ENCODE assay signal across 8 cellular contexts in genomic region chr17:42459983-42460300, GRCh38. TPM values are rescaled to one million over a fixed set of nuclear protein-coding genes. Genes with fewer than 3 reads are reported as not detected.
A peak's percentile ranks its signal among the peaks of the same experiment; 100 is the strongest.
DNase-seq lines count a peak whose midpoint lies in the region; TF ChIP-seq lines count a peak whose summit lies in the region.

No MANE protein-coding gene starts in this region.

- H3K9me3 ChIP-seq in WERI-Rb-1 (ENCODE audit: severe bottlenecking) (no peaks in the 10 kb centered on the region), fibroblast of lung (ENCODE audit: control insufficient read depth, insufficient read depth, low read depth, low read length) (no peaks in the 10 kb centered on the region), neutrophil (no peaks in the 10 kb centered on the region)

- H3K27me3 Mint-ChIP-seq in Calu3 (ENCODE audit: unreplicated experiment): no peaks in the 10 kb centered on the region

- H3K27ac Mint-ChIP-seq in Calu3 (ENCODE audit: unreplicated experiment): peak overlapping the region; percentile 85

- H3K4me2 ChIP-seq in fibroblast of lung (ENCODE audit: extremely low read depth, insufficient read depth, low read length): peak overlapping the region; percentile 49

- peak overlapping the region; percentile 97 for H3K4me3 Mint-ChIP-seq in Calu3 (ENCODE audit: low read depth, unreplicated experiment)

- no peak overlapping the region for H3K9ac ChIP-seq in fibroblast of lung (ENCODE audit: insufficient read depth, low read length)

- peak overlapping the region; percentile 80 for H3K27ac ChIP-seq in WERI-Rb-1
- no peak overlapping the region for H3K27ac ChIP-seq in fibroblast of lung (ENCODE audit: insufficient read depth, low read length)
- H3K27ac ChIP-seq in neutrophil: peak overlapping the region; percentile 97

- H3K4me3 ChIP-seq in Jurkat, Clone E6-1 (ENCODE audit: low read length): no peak overlapping the region; the same call in 1 of the 2 replicates
- H3K4me3 ChIP-seq in WERI-Rb-1 (ENCODE audit: low read depth, low read length) (peak overlapping the region; percentile 60), fibroblast of lung (replicated peaks in 1 of 4; ENCODE audit: control extremely low read depth in 1 of 4, insufficient read depth in 1 of 4, low read depth in 3 of 4, low read length in 4 of 4) (peak overlapping the region; percentile 80 to 99 (median 80)), neutrophil (ENCODE audit: low read depth in 1 of 2, low read length in 1 of 2) (peak overlapping the region; percentile 87 to 90)

- H3K36me3 Mint-ChIP-seq in Calu3 (ENCODE audit: insufficient read depth, unreplicated experiment): peaks cover 64% of the 10 kb centered on the region

- CTCF ChIA-PET in Calu3 (lab: Charles Lee): interaction anchor here (0.7 to 1.6 kb wide), 9 partner anchors 14 to 494 kb away, joined by 3 to 5 read pairs (median 3); partner anchors contain the start of gene CNP

- H3K36me3 ChIP-seq in WERI-Rb-1: peaks cover 42% of the 10 kb centered on the region
- H3K36me3 ChIP-seq in fibroblast of lung (ENCODE audit: control insufficient read depth, insufficient read depth, low read length): no peaks in the 10 kb centered on the region
- peaks cover 43% of the 10 kb centered on the region for H3K36me3 ChIP-seq in neutrophil

- H3K4me1 Mint-ChIP-seq in Calu3 (ENCODE audit: low read depth, unreplicated experiment): peaks cover 51% of the 10 kb centered on the region

- H4K20me1 ChIP-seq in fibroblast of lung (ENCODE audit: control insufficient read depth, extremely low read depth, insufficient read depth, low read length): no peaks in the 10 kb centered on the region

- H3K9me3 Mint-ChIP-seq in Calu3 (ENCODE audit: low read depth, unreplicated experiment): no peaks in the 10 kb centered on the region

- H3K4me1 ChIP-seq in fibroblast of lung (ENCODE audit: control insufficient read depth, extremely low read depth, insufficient read depth, low read length) (peaks cover 2% of the 10 kb centered on the region), neutrophil (ENCODE audit: control insufficient read depth in 1 of 2, insufficient read depth in 1 of 2, low read depth in 1 of 2, low read length in 1 of 2) (peaks cover 55 to 56% of the 10 kb centered on the region in 2 experiments)

- intact Hi-C loops in Calu3 (cut with micrococcal nuclease; ENCODE audit: unreplicated experiment): no loop called here

- no TSS peak for BruUV-seq in Calu3 (replicated peaks; lab: Mats Ljungman, UMichigan)

- H3K27me3 ChIP-seq in WERI-Rb-1 (ENCODE audit: insufficient read depth, low read depth, severe bottlenecking): no peaks in the 10 kb centered on the region
- no peaks in the 10 kb centered on the region for H3K27me3 ChIP-seq in fibroblast of lung (ENCODE audit: control insufficient read depth, insufficient read depth, low read length)
- no peaks in the 10 kb centered on the region for H3K27me3 ChIP-seq in neutrophil

- no peak for TF ChIP-seq CTCF in Calu3 (IDR thresholded peaks at IDR 0.05; ENCODE audit: unreplicated experiment)
- TF ChIP-seq CTCF in WERI-Rb-1 (IDR thresholded peaks at IDR 0.05; ENCODE audit: low read depth, low read length): no peak
- TF ChIP-seq CTCF in fibroblast of lung (conservative IDR thresholded peaks at IDR 0.05 in 1 of 2, IDR thresholded peaks at IDR 0.05 in 1 of 2; ENCODE audit: low read depth in 1 of 2, low read length in 2 of 2): no peak
- TF ChIP-seq CTCF in neutrophil (IDR thresholded peaks at IDR 0.05): no peak

- no peak overlapping the region for H2AFZ ChIP-seq in fibroblast of lung (ENCODE audit: low read length)

- H3K79me2 ChIP-seq in fibroblast of lung (ENCODE audit: control insufficient read depth, insufficient read depth, low read length): peaks cover 10% of the 10 kb centered on the region

- DNase-seq in Calu3 (no peak), WERI-Rb-1 (no peak), fibroblast of lung (ENCODE audit: low read depth in 2 of 2) (peak; percentile 58 to 71), SKM-1 treated with dmso at 0.1 percent for 144 hours (lab: John Stamatoyannopoulos, UW; ENCODE audit: unreplicated experiment) (no peak), islet precursor cell (no peak)
- peak; percentile 69 for DNase-seq in Jurkat, Clone E6-1 (ENCODE audit: low read depth, low spot score)
- DNase-seq in stimulated activated CD4-positive, alpha-beta T cell treated with anti-CD3 and anti-CD28 coated beads, Interleukin-2, amount 100 ng/mL, for 24 hours: no peak

RNA-seq across cellular contexts. Expression of gene ATP6V0A1, which starts 1.3 kb away (rescaled TPM):
- total RNA-seq in Calu3 (2022) (140 and 141 TPM in 2 replicates), fibroblast of lung (35.7 and 65.7 TPM in 2 replicates)
- polyA plus RNA-seq in Jurkat, Clone E6-1 (2012; ENCODE audit: insufficient read depth, insufficient read length): 10.6 TPM
- polyA plus RNA-seq in fibroblast of lung: 26.7 and 42.7 TPM in 2 replicates
- 23.8 and 28.2 TPM in 2 replicates for polyA plus RNA-seq in fibroblast of lung (2012)
- polyA minus RNA-seq in fibroblast of lung (ENCODE audit: low replicate concordance): 273 and 274 TPM in 2 replicates

RNA-seq across cellular contexts. Expression of gene CAVIN1, which starts 36.9 kb away (rescaled TPM):
- total RNA-seq in Calu3 (2022) (4.0 and 6.7 TPM in 2 replicates), fibroblast of lung (331 and 372 TPM in 2 replicates)
- not detected for polyA plus RNA-seq in Jurkat, Clone E6-1 (2012; ENCODE audit: insufficient read depth, insufficient read length)
- polyA plus RNA-seq in fibroblast of lung: 432 and 490 TPM in 2 replicates
- polyA plus RNA-seq in fibroblast of lung (2012): 709 and 835 TPM in 2 replicates
- polyA minus RNA-seq in fibroblast of lung (ENCODE audit: low replicate concordance): 388 and 507 TPM in 2 replicates

Comparison
In these comparisons a context has a peak if more than half of its experiments do, and no peak if none do; other contexts are left out.
1. DNase-seq: peak in Jurkat, Clone E6-1 (single experiment) and fibroblast of lung (2 of 2); none in Calu3 (single experiment), WERI-Rb-1 (single experiment), SKM-1 treated with dmso at 0.1 percent for 144 hours (single experiment), islet precursor cell (single experiment) and stimulated activated CD4-positive, alpha-beta T cell treated with anti-CD3 and anti-CD28 coated beads, Interleukin-2, amount 100 ng/mL, for 24 hours (0 of 2).
2. RNA of gene CAVIN1, which starts 36.9 kb away (total RNA-seq): 331 to 372 TPM in fibroblast of lung; 4.0 to 6.7 TPM in Calu3; every median in the first group is over 10 times any median in the second.